ENCODE assay signal across 8 cellular contexts in the genomic region with DNA sequence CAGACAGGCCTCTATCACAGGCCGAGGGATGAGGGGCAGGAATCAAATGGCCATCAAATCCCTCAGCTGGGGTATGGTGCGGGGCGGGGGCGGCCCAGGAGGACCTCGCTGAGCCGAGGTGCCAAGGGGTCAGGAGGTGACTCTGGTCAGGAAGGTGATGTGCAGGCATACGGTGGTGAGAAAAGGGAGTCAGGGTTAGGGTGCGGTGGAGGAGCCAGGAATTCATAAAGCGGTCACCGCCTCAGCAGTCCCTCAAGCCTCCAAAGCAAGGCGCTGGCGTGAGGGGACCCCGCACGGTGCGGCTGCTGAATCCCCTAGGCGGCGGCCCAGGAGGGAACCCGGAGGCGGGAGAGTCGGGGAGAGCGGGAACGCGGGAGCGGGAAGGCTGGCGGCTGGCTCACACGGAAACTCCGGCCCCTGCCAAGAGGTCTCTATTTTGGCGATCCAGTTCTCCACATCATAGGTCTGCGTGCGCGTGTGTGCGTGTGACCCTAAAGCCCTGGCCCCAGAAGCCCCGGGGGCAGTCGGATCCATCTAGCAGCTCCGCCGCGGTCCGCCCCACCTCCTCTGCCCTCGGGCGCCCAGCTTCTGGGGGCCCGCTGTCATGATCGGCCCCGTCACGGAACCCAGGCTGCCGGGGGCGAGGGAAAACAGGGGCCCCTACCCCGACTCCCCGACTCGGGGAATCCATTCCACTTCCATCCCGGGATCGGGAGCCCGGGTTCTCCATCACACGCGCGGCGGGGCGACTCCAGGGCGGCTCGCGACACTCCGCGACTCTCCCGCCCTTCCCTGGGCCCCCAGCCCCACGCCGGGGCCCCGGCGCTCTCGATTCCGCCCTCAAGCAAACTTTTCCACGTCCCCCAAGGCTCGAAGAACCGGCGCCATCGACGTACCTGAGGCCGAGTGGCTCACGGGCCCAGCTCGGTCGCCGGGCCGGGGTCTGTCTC. TPM values are rescaled to one million over a fixed set of nuclear protein-coding genes. Genes with fewer than 3 reads are reported as not detected.
DNase-seq lines count a peak whose midpoint lies in the region; ATAC-seq, FAIRE-seq and TF ChIP-seq lines count a peak whose summit lies in the region.

No MANE protein-coding gene starts in this region.

- H3K27ac ChIP-seq in CD4-positive, CD25-positive, alpha-beta regulatory T cell (ENCODE audit: insufficient read depth, low read length, poor library complexity, severe bottlenecking), result peak overlapping the region; percentile 68
- H3K27ac ChIP-seq in GM23338 (ENCODE audit: low read depth) (no peak overlapping the region), RWPE1 (peak overlapping the region; percentile 97), epithelial cell of prostate (peak overlapping the region; percentile 88)

- no peaks in the 10 kb centered on the region for H3K27me3 Mint-ChIP-seq in CD4-positive, CD25-positive, alpha-beta regulatory T cell
- H3K27me3 Mint-ChIP-seq in GM23338 (ENCODE audit: insufficient read depth, low read depth, poor library complexity), result peaks cover 33% of the 10 kb centered on the region

- no peaks in the 10 kb centered on the region for H3K9me3 Mint-ChIP-seq in CD4-positive, CD25-positive, alpha-beta regulatory T cell
- H3K9me3 Mint-ChIP-seq in GM23338, result no peaks in the 10 kb centered on the region

- H3F3A ChIP-seq in GM23338 (replicated peaks; ENCODE audit: low read depth), result no peaks in the 10 kb centered on the region

- H3K36me3 ChIP-seq in CD4-positive, CD25-positive, alpha-beta regulatory T cell (ENCODE audit: control insufficient read depth, insufficient read depth, low read length), result no peaks in the 10 kb centered on the region
- H3K36me3 ChIP-seq in GM23338 (ENCODE audit: insufficient read depth) (no peaks in the 10 kb centered on the region), neuron (ENCODE audit: insufficient read depth, low read length) (no peaks in the 10 kb centered on the region)

- H3K4me3 ChIP-seq in CD4-positive, CD25-positive, alpha-beta regulatory T cell (ENCODE audit: low read depth, low read length), result peak overlapping the region; percentile 64
- H3K4me3 ChIP-seq in GM23338 (peak overlapping the region; percentile 47), neuron (ENCODE audit: low read length) (peak overlapping the region; percentile 37)

- POLR2A ChIA-PET in RWPE1 (lab: Yijun Ruan, JAX; ENCODE audit: low non-redundant PET), result interaction anchor here (0.6 kb wide), 2 partner anchors 138 to 416 kb away, joined by 3 read pairs; no protein-coding TSS in a partner anchor

- no peak for FAIRE-seq in GM12891 (lab: Jason Lieb, UNC)

- peak overlapping the region; percentile 66 for H3K4me2 ChIP-seq in GM23338

- peak overlapping the region; percentile 92 to 95 (median 94) for H3K4me3 Mint-ChIP-seq in CD4-positive, CD25-positive, alpha-beta regulatory T cell
- peak overlapping the region; percentile 61 for H3K4me3 Mint-ChIP-seq in GM23338

- CTCF ChIA-PET in RWPE1 (lab: Yijun Ruan, JAX), result interaction anchor here (1.0 kb wide), 1 partner anchor 9 kb away, joined by 3 read pairs; no protein-coding TSS in a partner anchor

- peak in 1 of 2 donors; percentile 15 for ATAC-seq in CD4-positive, CD25-positive, alpha-beta regulatory T cell (ENCODE audit: low read depth in 2 of 2)
- peak; percentile 38 for ATAC-seq in GM23338

- no peak for DNase-seq in CD4-positive, CD25-positive, alpha-beta regulatory T cell
- DNase-seq in GM23338 (ENCODE audit: low spot score), result peak; percentile 41
- DNase-seq in RWPE1 (ENCODE audit: low spot score), result no peak
- DNase-seq in epithelial cell of prostate (ENCODE audit: low read depth, low spot score), result no peak
- no peak for DNase-seq in kidney tubule cell (ENCODE audit: low spot score)
- no peak for DNase-seq in epidermal melanocyte (ENCODE audit: insufficient read length, low spot score)
- no peak for DNase-seq in GM12891 (ENCODE audit: insufficient read length, low spot score)

- no peaks in the 10 kb centered on the region for H3K9me2 ChIP-seq in GM23338 (ENCODE audit: insufficient read depth)

- no peaks in the 10 kb centered on the region for H3K79me2 ChIP-seq in GM23338 (replicated peaks; ENCODE audit: insufficient read depth)

- peaks cover 38% of the 10 kb centered on the region for H3K4me1 ChIP-seq in CD4-positive, CD25-positive, alpha-beta regulatory T cell (ENCODE audit: control insufficient read depth, insufficient read depth, low read length, poor library complexity, severe bottlenecking)
- H3K4me1 ChIP-seq in GM23338 (ENCODE audit: insufficient read depth), result no peaks in the 10 kb centered on the region
- peaks cover 15% of the 10 kb centered on the region for H3K4me1 ChIP-seq in neuron (ENCODE audit: insufficient read depth, low read length)

- TF ChIP-seq CTCF in GM23338 (conservative IDR thresholded peaks at IDR 0.05; ENCODE audit: low read depth in 2 of 2), result no peak
- TF ChIP-seq CTCF in RWPE1 (conservative IDR thresholded peaks at IDR 0.05; ENCODE audit: low read depth), result no peak

- H3K27me3 ChIP-seq in CD4-positive, CD25-positive, alpha-beta regulatory T cell (ENCODE audit: control insufficient read depth, insufficient read depth, low read length), result no peaks in the 10 kb centered on the region
- H3K27me3 ChIP-seq in GM23338 (ENCODE audit: insufficient read depth) (peaks cover 51% of the 10 kb centered on the region), neuron (ENCODE audit: insufficient read depth, low read length) (no peaks in the 10 kb centered on the region)

- no peaks in the 10 kb centered on the region for H3K36me3 Mint-ChIP-seq in CD4-positive, CD25-positive, alpha-beta regulatory T cell
- H3K36me3 Mint-ChIP-seq in GM23338 (ENCODE audit: low read depth), result no peaks in the 10 kb centered on the region

- no peak for TF ChIP-seq POLR2A in GM12891 (IDR thresholded peaks at IDR 0.05; ENCODE audit: low read depth, low read length)

- H4K20me1 ChIP-seq in GM23338 (replicated peaks; ENCODE audit: insufficient read depth), result no peaks in the 10 kb centered on the region

- no peak overlapping the region; the same call in 1 of the 2 replicates for H2AFZ ChIP-seq in GM23338
- H2AFZ ChIP-seq in neuron (ENCODE audit: low read depth, low read length), result peak overlapping the region; percentile 36

- H3K4me1 Mint-ChIP-seq in CD4-positive, CD25-positive, alpha-beta regulatory T cell, result peaks cover 5 to 47% (median 8%) of the 10 kb centered on the region in 4 donors
- peaks cover 14% of the 10 kb centered on the region; the same call in 2 of the 3 replicates for H3K4me1 Mint-ChIP-seq in GM23338

- peak overlapping the region; percentile 41 to 82 (median 82) for H3K27ac Mint-ChIP-seq in CD4-positive, CD25-positive, alpha-beta regulatory T cell
- no peak overlapping the region for H3K27ac Mint-ChIP-seq in GM23338

- H3K9me3 ChIP-seq in CD4-positive, CD25-positive, alpha-beta regulatory T cell (ENCODE audit: control insufficient read depth in 2 of 2, low read length in 2 of 2), result no peaks in the 10 kb centered on the region
- H3K9me3 ChIP-seq in neuron (ENCODE audit: low read length), result no peaks in the 10 kb centered on the region

TF ChIP-seq in GM23338, 12 proteins besides CTCF, POLR2A, EP300 and RAD21:
- TF ChIP-seq EZH2phosphoT487 (IDR thresholded peaks at IDR 0.05; ENCODE audit: unreplicated experiment), result no peak
- TF ChIP-seq EZH2 (IDR thresholded peaks at IDR 0.05; ENCODE audit: low read depth, unreplicated experiment), result peak; percentile 69

TF ChIP-seq in GM12891, 5 proteins besides CTCF, POLR2A, EP300 and RAD21:
- TF ChIP-seq POLR2AphosphoS5 (IDR thresholded peaks at IDR 0.05; ENCODE audit: low read depth, low read length) (no peak), PAX5 (IDR thresholded peaks at IDR 0.05; ENCODE audit: insufficient read depth, low read length, severe bottlenecking) (no peak), SPI1 (IDR thresholded peaks at IDR 0.05; ENCODE audit: low read depth, low read length) (no peak), TAF1 (IDR thresholded peaks at IDR 0.05; ENCODE audit: low read depth, low read length) (no peak), POU2F2 (IDR thresholded peaks at IDR 0.05; ENCODE audit: low read depth, low read length) (no peak)

RNA-seq across cellular contexts. Expression of gene ELF4, which starts 0.6 kb away (rescaled TPM):
- total RNA-seq in CD4-positive, CD25-positive, alpha-beta regulatory T cell, result 46.7 TPM
- 10 to 100 TPM; 12.1 to 15.7 (median 14.0) TPM for polyA plus RNA-seq in CD4-positive, CD25-positive, alpha-beta regulatory T cell
- 1.6 and 1.8 TPM in 2 replicates for total RNA-seq in GM23338 (2014; rRNA removed; shearing (Covaris generic))
- 0.42 and 0.50 TPM in 2 replicates for polyA plus RNA-seq in GM23338 (2016; fragmentation: Nextera tagmentation; extraction: Ambion mirVana)
- polyA plus RNA-seq in GM12891 (2012; ENCODE audit: low read depth, missing spikeins), result 17.1 TPM

RNA-seq across cellular contexts. Expression of gene AIFM1, which starts 55.9 kb away (rescaled TPM):
- 19.3 TPM for total RNA-seq in CD4-positive, CD25-positive, alpha-beta regulatory T cell
- polyA plus RNA-seq in CD4-positive, CD25-positive, alpha-beta regulatory T cell, result 10 to 100 TPM; 26.7 to 32.0 (median 28.7) TPM
- total RNA-seq in GM23338 (2014; rRNA removed; shearing (Covaris generic)), result 29.6 and 42.2 TPM in 2 replicates
- 47.3 and 49.3 TPM in 2 replicates for polyA plus RNA-seq in GM23338 (2016; fragmentation: Nextera tagmentation; extraction: Ambion mirVana)
- 54.7 TPM for polyA plus RNA-seq in GM12891 (2012; ENCODE audit: low read depth, missing spikeins)

Comparison
In these comparisons a context has a peak if more than half of its experiments do, and no peak if none do; other contexts are left out.
1. RNA of gene ELF4, which starts 0.6 kb away (total RNA-seq): 46.7 TPM in CD4-positive, CD25-positive, alpha-beta regulatory T cell (single experiment); 1.6 to 1.8 TPM in GM23338; every median in the first group is over 10 times any median in the second.
2. Peak in every context shown above with its lines, with median percentiles within 50 percentile points of each other: H3K4me3 ChIP-seq.